In the genomic region with DNA sequence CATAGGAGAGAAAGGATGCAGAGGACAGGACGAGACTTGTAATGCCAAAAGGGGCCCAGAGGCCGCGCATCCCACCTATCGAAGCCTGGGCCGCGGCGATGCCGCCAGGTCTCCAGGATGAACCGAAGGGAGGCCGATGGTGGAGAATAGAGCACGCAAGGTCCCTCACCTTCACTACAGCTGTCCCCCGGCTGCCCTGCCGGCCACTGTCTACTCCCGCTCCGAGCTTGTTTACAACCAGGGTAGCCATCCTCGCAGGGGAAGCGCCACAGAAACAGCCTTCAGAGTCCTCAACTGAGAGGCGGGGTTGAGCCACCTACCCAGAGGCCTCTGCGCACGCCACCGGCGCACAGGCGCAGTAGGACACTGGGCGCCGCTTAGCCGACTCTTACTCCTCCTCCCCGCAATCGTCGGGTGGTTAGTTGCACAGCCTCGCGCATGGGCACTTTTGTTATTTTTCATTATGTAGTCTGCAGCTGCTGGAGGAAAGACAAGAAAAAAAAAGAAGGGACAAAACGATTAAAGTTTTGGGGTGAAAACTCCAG, we compare ENCODE assay signal across 1 cellular context.
TF ChIP-seq lines count a peak whose summit lies in the region.

A gene (minus strand): TSS at position 309 of the 545 bp plus-strand sequence. CDS start 59 bp downstream, at position 250.

TF ChIP-seq in HepG2, 621 proteins besides CTCF, POLR2A, EP300 and RAD21 (continued from another document and continues in another):
- TF ChIP-seq, protein P1, sequence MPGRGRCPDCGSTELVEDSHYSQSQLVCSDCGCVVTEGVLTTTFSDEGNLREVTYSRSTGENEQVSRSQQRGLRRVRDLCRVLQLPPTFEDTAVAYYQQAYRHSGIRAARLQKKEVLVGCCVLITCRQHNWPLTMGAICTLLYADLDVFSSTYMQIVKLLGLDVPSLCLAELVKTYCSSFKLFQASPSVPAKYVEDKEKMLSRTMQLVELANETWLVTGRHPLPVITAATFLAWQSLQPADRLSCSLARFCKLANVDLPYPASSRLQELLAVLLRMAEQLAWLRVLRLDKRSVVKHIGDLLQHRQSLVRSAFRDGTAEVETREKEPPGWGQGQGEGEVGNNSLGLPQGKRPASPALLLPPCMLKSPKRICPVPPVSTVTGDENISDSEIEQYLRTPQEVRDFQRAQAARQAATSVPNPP (CRISPR knock-in tag; IDR thresholded peaks at IDR 0.05) = no peak
- TF ChIP-seq, protein P2, sequence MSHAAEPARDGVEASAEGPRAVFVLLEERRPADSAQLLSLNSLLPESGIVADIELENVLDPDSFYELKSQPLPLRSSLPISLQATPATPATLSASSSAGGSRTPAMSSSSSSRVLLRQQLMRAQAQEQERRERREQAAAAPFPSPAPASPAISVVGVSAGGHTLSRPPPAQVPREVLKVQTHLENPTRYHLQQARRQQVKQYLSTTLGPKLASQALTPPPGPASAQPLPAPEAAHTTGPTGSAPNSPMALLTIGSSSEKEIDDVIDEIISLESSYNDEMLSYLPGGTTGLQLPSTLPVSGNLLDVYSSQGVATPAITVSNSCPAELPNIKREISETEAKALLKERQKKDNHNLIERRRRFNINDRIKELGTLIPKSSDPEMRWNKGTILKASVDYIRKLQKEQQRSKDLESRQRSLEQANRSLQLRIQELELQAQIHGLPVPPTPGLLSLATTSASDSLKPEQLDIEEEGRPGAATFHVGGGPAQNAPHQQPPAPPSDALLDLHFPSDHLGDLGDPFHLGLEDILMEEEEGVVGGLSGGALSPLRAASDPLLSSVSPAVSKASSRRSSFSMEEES (CRISPR knock-in tag; IDR thresholded peaks at IDR 0.05) = no peak; the same call in 1 of the 2 replicates
- TF ChIP-seq SMC3 (IDR thresholded peaks at IDR 0.05; ENCODE audit: low read length) (no peak), SMAD3 (CRISPR knock-in tag; IDR thresholded peaks at IDR 0.05) (0 out of 2 replicates have a peak, but pooled peaks have one; percentile 16), SIX1 (CRISPR knock-in tag; IDR thresholded peaks at IDR 0.05; ENCODE audit: borderline replicate concordance) (no peak), ZNF75D (CRISPR knock-in tag; IDR thresholded peaks at IDR 0.05; ENCODE audit: borderline replicate concordance) (no peak), PAF1 (CRISPR knock-in tag; IDR thresholded peaks at IDR 0.05) (no peak), PLRG1 (conservative IDR thresholded peaks at IDR 0.05) (no peak), FOXK2 (IDR thresholded peaks at IDR 0.05) (peak; percentile 85), HOXD1 (CRISPR knock-in tag; IDR thresholded peaks at IDR 0.05) (no peak), TAF1 (CRISPR knock-in tag; IDR thresholded peaks at IDR 0.05) (peak; percentile 55), RXRA (CRISPR knock-in tag; IDR thresholded peaks at IDR 0.05) (peak; percentile 61), ZNF569 (CRISPR knock-in tag; IDR thresholded peaks at IDR 0.05; ENCODE audit: borderline replicate concordance) (no peak), ERF (CRISPR knock-in tag; IDR thresholded peaks at IDR 0.05) (no peak), CCDC6 (CRISPR knock-in tag; IDR thresholded peaks at IDR 0.05) (no peak), MED8 (CRISPR knock-in tag; IDR thresholded peaks at IDR 0.05; ENCODE audit: insufficient replicate concordance) (no peak), RFXAP (CRISPR knock-in tag; IDR thresholded peaks at IDR 0.05; ENCODE audit: borderline replicate concordance) (no peak), ARNT2 (CRISPR knock-in tag; IDR thresholded peaks at IDR 0.05; ENCODE audit: low read depth) (no peak; the same call in 1 of the 2 replicates), DNMT3B (CRISPR knock-in tag; conservative IDR thresholded peaks at IDR 0.05) (no peak; the same call in 1 of the 2 replicates), YEATS4 (CRISPR knock-in tag; IDR thresholded peaks at IDR 0.05; ENCODE audit: borderline replicate concordance) (peak; percentile 49; the same call in 1 of the 2 replicates), EEA1 (CRISPR knock-in tag; IDR thresholded peaks at IDR 0.05; ENCODE audit: borderline replicate concordance) (no peak), HNF4G (IDR thresholded peaks at IDR 0.05; ENCODE audit: borderline replicate concordance, low read depth, low read length) (no peak), HNF4G (CRISPR knock-in tag; IDR thresholded peaks at IDR 0.05; ENCODE audit: borderline replicate concordance, low read depth) (no peak), HOXA9 (CRISPR knock-in tag; IDR thresholded peaks at IDR 0.05; ENCODE audit: borderline replicate concordance) (no peak), KDM5A (IDR thresholded peaks at IDR 0.05; ENCODE audit: borderline replicate concordance, low read length) (no peak), HDAC6 (IDR thresholded peaks at IDR 0.05; ENCODE audit: low read depth, low read length) (no peak), ZNF780A (CRISPR knock-in tag; IDR thresholded peaks at IDR 0.05) (no peak), TOE1 (CRISPR knock-in tag; IDR thresholded peaks at IDR 0.05) (no peak), ZNF343 (CRISPR knock-in tag; IDR thresholded peaks at IDR 0.05) (no peak), ZSCAN12 (CRISPR knock-in tag; IDR thresholded peaks at IDR 0.05) (0 out of 2 replicates have a peak, but pooled peaks have one; percentile 6)
- TF ChIP-seq, protein P3, sequence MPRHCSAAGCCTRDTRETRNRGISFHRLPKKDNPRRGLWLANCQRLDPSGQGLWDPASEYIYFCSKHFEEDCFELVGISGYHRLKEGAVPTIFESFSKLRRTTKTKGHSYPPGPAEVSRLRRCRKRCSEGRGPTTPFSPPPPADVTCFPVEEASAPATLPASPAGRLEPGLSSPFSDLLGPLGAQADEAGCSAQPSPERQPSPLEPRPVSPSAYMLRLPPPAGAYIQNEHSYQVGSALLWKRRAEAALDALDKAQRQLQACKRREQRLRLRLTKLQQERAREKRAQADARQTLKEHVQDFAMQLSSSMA (CRISPR knock-in tag; IDR thresholded peaks at IDR 0.05) = 0 out of 2 replicates have a peak, but pooled peaks have one; percentile 52
- TF ChIP-seq, protein P4, sequence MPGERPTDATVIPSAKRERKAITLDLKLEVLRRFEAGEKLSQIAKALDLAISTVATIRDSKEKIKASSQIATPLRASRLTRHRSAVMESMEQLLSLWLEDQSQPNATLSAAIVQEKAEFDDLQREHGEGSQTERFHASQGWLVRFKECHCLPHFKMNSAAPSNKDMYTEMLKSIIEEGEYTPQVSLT (CRISPR knock-in tag; IDR thresholded peaks at IDR 0.05; ENCODE audit: borderline replicate concordance, low read depth) = no peak
- TF ChIP-seq, protein P5, sequence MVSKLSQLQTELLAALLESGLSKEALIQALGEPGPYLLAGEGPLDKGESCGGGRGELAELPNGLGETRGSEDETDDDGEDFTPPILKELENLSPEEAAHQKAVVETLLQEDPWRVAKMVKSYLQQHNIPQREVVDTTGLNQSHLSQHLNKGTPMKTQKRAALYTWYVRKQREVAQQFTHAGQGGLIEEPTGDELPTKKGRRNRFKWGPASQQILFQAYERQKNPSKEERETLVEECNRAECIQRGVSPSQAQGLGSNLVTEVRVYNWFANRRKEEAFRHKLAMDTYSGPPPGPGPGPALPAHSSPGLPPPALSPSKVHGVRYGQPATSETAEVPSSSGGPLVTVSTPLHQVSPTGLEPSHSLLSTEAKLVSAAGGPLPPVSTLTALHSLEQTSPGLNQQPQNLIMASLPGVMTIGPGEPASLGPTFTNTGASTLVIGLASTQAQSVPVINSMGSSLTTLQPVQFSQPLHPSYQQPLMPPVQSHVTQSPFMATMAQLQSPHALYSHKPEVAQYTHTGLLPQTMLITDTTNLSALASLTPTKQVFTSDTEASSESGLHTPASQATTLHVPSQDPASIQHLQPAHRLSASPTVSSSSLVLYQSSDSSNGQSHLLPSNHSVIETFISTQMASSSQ (IDR thresholded peaks at IDR 0.05; ENCODE audit: low read depth) = no peak
- TF ChIP-seq, protein P5 (CRISPR knock-in tag; IDR thresholded peaks at IDR 0.05; ENCODE audit: borderline replicate concordance) = 0 out of 2 replicates have a peak, but pooled peaks have one; percentile 30
- TF ChIP-seq, protein P6, sequence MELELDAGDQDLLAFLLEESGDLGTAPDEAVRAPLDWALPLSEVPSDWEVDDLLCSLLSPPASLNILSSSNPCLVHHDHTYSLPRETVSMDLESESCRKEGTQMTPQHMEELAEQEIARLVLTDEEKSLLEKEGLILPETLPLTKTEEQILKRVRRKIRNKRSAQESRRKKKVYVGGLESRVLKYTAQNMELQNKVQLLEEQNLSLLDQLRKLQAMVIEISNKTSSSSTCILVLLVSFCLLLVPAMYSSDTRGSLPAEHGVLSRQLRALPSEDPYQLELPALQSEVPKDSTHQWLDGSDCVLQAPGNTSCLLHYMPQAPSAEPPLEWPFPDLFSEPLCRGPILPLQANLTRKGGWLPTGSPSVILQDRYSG (CRISPR knock-in tag; IDR thresholded peaks at IDR 0.05) = 0 out of 2 replicates have a peak, but pooled peaks have one; percentile 1
- TF ChIP-seq, protein P7, sequence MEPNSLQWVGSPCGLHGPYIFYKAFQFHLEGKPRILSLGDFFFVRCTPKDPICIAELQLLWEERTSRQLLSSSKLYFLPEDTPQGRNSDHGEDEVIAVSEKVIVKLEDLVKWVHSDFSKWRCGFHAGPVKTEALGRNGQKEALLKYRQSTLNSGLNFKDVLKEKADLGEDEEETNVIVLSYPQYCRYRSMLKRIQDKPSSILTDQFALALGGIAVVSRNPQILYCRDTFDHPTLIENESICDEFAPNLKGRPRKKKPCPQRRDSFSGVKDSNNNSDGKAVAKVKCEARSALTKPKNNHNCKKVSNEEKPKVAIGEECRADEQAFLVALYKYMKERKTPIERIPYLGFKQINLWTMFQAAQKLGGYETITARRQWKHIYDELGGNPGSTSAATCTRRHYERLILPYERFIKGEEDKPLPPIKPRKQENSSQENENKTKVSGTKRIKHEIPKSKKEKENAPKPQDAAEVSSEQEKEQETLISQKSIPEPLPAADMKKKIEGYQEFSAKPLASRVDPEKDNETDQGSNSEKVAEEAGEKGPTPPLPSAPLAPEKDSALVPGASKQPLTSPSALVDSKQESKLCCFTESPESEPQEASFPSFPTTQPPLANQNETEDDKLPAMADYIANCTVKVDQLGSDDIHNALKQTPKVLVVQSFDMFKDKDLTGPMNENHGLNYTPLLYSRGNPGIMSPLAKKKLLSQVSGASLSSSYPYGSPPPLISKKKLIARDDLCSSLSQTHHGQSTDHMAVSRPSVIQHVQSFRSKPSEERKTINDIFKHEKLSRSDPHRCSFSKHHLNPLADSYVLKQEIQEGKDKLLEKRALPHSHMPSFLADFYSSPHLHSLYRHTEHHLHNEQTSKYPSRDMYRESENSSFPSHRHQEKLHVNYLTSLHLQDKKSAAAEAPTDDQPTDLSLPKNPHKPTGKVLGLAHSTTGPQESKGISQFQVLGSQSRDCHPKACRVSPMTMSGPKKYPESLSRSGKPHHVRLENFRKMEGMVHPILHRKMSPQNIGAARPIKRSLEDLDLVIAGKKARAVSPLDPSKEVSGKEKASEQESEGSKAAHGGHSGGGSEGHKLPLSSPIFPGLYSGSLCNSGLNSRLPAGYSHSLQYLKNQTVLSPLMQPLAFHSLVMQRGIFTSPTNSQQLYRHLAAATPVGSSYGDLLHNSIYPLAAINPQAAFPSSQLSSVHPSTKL (CRISPR knock-in tag; IDR thresholded peaks at IDR 0.05) = peak; percentile 14; the same call in 1 of the 2 replicates
- TF ChIP-seq, protein P8, sequence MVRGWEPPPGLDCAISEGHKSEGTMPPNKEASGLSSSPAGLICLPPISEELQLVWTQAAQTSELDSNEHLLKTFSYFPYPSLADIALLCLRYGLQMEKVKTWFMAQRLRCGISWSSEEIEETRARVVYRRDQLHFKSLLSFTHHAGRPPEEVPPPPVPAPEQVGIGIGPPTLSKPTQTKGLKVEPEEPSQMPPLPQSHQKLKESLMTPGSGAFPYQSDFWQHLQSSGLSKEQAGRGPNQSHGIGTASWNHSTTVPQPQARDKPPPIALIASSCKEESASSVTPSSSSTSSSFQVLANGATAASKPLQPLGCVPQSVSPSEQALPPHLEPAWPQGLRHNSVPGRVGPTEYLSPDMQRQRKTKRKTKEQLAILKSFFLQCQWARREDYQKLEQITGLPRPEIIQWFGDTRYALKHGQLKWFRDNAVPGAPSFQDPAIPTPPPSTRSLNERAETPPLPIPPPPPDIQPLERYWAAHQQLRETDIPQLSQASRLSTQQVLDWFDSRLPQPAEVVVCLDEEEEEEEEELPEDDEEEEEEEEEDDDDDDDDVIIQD (CRISPR knock-in tag; IDR thresholded peaks at IDR 0.05; ENCODE audit: low read depth) = no peak
- TF ChIP-seq, protein P9, sequence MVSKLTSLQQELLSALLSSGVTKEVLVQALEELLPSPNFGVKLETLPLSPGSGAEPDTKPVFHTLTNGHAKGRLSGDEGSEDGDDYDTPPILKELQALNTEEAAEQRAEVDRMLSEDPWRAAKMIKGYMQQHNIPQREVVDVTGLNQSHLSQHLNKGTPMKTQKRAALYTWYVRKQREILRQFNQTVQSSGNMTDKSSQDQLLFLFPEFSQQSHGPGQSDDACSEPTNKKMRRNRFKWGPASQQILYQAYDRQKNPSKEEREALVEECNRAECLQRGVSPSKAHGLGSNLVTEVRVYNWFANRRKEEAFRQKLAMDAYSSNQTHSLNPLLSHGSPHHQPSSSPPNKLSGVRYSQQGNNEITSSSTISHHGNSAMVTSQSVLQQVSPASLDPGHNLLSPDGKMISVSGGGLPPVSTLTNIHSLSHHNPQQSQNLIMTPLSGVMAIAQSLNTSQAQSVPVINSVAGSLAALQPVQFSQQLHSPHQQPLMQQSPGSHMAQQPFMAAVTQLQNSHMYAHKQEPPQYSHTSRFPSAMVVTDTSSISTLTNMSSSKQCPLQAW (CRISPR knock-in tag; IDR thresholded peaks at IDR 0.05) = peak; percentile 58; the same call in 1 of the 2 replicates
- TF ChIP-seq, protein P10, sequence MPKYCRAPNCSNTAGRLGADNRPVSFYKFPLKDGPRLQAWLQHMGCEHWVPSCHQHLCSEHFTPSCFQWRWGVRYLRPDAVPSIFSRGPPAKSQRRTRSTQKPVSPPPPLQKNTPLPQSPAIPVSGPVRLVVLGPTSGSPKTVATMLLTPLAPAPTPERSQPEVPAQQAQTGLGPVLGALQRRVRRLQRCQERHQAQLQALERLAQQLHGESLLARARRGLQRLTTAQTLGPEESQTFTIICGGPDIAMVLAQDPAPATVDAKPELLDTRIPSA (CRISPR knock-in tag; IDR thresholded peaks at IDR 0.05; ENCODE audit: borderline replicate concordance) = no peak
- TF ChIP-seq, protein P11, sequence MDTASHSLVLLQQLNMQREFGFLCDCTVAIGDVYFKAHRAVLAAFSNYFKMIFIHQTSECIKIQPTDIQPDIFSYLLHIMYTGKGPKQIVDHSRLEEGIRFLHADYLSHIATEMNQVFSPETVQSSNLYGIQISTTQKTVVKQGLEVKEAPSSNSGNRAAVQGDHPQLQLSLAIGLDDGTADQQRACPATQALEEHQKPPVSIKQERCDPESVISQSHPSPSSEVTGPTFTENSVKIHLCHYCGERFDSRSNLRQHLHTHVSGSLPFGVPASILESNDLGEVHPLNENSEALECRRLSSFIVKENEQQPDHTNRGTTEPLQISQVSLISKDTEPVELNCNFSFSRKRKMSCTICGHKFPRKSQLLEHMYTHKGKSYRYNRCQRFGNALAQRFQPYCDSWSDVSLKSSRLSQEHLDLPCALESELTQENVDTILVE (CRISPR knock-in tag; IDR thresholded peaks at IDR 0.05) = no peak
